1 cellular context compared by ENCODE assay signal in the genomic region with DNA sequence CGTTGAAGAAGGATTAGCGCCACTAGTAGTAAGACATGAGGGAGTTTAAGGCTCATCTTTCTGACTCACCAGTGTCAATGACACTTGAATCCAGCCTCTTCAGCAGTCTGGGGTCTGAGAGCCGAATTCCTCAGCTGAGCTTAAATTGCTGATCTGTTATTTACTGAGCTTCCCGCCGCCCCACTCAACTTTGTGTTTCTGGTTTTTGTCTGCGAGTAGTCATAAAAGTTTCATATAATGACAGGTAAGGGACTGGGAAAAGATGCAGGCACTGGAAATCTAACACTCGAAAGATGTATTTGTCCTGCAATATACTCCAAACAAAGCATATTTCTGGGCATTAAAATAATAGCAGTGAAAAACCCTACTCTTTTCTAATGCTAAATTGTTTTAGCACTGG.
TF ChIP-seq lines count a peak whose summit lies in the region.

No MANE protein-coding gene starts in this region.

TF ChIP-seq in K562, 482 proteins besides CTCF, POLR2A, EP300 and RAD21 (continued from another document):
- TF ChIP-seq, protein P1, sequence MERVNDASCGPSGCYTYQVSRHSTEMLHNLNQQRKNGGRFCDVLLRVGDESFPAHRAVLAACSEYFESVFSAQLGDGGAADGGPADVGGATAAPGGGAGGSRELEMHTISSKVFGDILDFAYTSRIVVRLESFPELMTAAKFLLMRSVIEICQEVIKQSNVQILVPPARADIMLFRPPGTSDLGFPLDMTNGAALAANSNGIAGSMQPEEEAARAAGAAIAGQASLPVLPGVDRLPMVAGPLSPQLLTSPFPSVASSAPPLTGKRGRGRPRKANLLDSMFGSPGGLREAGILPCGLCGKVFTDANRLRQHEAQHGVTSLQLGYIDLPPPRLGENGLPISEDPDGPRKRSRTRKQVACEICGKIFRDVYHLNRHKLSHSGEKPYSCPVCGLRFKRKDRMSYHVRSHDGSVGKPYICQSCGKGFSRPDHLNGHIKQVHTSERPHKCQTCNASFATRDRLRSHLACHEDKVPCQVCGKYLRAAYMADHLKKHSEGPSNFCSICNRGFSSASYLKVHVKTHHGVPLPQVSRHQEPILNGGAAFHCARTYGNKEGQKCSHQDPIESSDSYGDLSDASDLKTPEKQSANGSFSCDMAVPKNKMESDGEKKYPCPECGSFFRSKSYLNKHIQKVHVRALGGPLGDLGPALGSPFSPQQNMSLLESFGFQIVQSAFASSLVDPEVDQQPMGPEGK (CRISPR knock-in tag; IDR thresholded peaks at IDR 0.05; ENCODE audit: borderline replicate concordance) = no peak
- TF ChIP-seq C11orf30 (IDR thresholded peaks at IDR 0.05; ENCODE audit: low read depth) = peak; percentile 65
